In genomic region chr6:36618366-36619355, GRCh38 we compare ENCODE assay signal across 1 cellular context.
TF ChIP-seq lines count a peak whose summit lies in the region.

No MANE protein-coding gene starts in this region.

TF ChIP-seq in WTC11, 78 proteins besides CTCF, POLR2A, EP300 and RAD21 (continued from another document):
- TF ChIP-seq, protein P1, sequence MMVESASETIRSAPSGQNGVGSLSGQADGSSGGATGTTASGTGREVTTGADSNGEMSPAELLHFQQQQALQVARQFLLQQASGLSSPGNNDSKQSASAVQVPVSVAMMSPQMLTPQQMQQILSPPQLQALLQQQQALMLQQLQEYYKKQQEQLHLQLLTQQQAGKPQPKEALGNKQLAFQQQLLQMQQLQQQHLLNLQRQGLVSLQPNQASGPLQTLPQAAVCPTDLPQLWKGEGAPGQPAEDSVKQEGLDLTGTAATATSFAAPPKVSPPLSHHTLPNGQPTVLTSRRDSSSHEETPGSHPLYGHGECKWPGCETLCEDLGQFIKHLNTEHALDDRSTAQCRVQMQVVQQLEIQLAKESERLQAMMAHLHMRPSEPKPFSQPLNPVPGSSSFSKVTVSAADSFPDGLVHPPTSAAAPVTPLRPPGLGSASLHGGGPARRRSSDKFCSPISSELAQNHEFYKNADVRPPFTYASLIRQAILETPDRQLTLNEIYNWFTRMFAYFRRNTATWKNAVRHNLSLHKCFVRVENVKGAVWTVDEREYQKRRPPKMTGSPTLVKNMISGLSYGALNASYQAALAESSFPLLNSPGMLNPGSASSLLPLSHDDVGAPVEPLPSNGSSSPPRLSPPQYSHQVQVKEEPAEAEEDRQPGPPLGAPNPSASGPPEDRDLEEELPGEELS (CRISPR knock-in tag; IDR thresholded peaks at IDR 0.05), result no peak
